1 cellular context compared by ENCODE assay signal in the genomic region with DNA sequence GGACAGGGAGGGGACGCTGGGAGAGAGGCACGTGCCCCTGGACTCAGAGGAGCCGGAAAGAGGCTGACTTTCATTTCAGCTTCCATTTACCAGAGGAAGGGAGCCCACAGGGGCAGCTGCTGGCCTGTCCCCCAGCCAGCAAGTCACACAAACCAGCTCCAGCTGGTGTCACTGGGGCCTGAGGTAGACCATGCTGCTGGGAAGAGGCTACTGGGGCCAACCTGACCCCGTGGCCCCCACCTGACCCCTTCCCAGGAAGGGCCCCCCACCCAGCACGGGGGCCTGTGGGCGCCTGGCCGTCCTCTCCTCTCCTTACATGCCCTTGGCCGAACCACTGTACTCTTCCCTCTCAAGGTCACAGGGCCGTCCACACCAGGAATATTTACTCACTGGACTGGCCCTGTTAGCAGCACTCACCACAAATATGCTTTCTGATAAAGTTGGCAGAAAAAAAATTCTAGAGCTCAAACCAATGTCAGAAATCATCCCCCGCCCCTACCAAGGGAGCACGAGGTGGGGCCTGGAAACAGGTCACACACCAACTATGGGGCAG.
A peak's percentile ranks its signal among the peaks of the same experiment; 100 is the strongest.
TF ChIP-seq lines count a peak whose summit lies in the region.

No MANE protein-coding gene starts in this region.

TF ChIP-seq in HepG2, 621 proteins besides CTCF, POLR2A, EP300 and RAD21 (continued from another document and continues in another):
- peak; percentile 55 for TF ChIP-seq ZNF574 (CRISPR knock-in tag; IDR thresholded peaks at IDR 0.05)
- no peak for TF ChIP-seq ZNF616 (CRISPR knock-in tag; IDR thresholded peaks at IDR 0.05; ENCODE audit: low read depth)
- TF ChIP-seq MAX (IDR thresholded peaks at IDR 0.05) = peak; percentile 63
- TF ChIP-seq CCDC6 (CRISPR knock-in tag; IDR thresholded peaks at IDR 0.05) = no peak; the same call in 1 of the 2 replicates
- TF ChIP-seq RBM22 (optimal IDR thresholded peaks at IDR 0.05; ENCODE audit: low read length) = peak; percentile 31
- no peak for TF ChIP-seq ZNF431 (CRISPR knock-in tag; IDR thresholded peaks at IDR 0.05; ENCODE audit: borderline replicate concordance, low read depth)
- no peak for TF ChIP-seq MATR3 (CRISPR knock-in tag; IDR thresholded peaks at IDR 0.05)
- TF ChIP-seq ZMYM3 (CRISPR knock-in tag; IDR thresholded peaks at IDR 0.05) = peak; percentile 46; the same call in 1 of the 2 replicates
- no peak for TF ChIP-seq E2F1 (CRISPR knock-in tag; IDR thresholded peaks at IDR 0.05)
- TF ChIP-seq, protein P1, sequence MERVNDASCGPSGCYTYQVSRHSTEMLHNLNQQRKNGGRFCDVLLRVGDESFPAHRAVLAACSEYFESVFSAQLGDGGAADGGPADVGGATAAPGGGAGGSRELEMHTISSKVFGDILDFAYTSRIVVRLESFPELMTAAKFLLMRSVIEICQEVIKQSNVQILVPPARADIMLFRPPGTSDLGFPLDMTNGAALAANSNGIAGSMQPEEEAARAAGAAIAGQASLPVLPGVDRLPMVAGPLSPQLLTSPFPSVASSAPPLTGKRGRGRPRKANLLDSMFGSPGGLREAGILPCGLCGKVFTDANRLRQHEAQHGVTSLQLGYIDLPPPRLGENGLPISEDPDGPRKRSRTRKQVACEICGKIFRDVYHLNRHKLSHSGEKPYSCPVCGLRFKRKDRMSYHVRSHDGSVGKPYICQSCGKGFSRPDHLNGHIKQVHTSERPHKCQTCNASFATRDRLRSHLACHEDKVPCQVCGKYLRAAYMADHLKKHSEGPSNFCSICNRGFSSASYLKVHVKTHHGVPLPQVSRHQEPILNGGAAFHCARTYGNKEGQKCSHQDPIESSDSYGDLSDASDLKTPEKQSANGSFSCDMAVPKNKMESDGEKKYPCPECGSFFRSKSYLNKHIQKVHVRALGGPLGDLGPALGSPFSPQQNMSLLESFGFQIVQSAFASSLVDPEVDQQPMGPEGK (CRISPR knock-in tag; IDR thresholded peaks at IDR 0.05) = peak; percentile 100
- TF ChIP-seq, protein P2, sequence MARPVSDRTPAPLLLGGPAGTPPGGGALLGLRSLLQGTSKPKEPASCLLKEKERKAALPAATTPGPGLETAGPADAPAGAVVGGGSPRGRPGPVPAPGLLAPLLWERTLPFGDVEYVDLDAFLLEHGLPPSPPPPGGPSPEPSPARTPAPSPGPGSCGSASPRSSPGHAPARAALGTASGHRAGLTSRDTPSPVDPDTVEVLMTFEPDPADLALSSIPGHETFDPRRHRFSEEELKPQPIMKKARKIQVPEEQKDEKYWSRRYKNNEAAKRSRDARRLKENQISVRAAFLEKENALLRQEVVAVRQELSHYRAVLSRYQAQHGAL (CRISPR knock-in tag; IDR thresholded peaks at IDR 0.05; ENCODE audit: not compliant biosample characterization) = no peak
- no peak for TF ChIP-seq ELK4 (CRISPR knock-in tag; IDR thresholded peaks at IDR 0.05; ENCODE audit: borderline replicate concordance)
- peak; percentile 55; the same call in 1 of the 2 replicates for TF ChIP-seq FOXK1 (CRISPR knock-in tag; IDR thresholded peaks at IDR 0.05; ENCODE audit: borderline replicate concordance, low read depth)
- TF ChIP-seq MYC (CRISPR knock-in tag; IDR thresholded peaks at IDR 0.05; ENCODE audit: borderline replicate concordance) = peak; percentile 51; the same call in 1 of the 2 replicates
- TF ChIP-seq ZNF230 (CRISPR knock-in tag; IDR thresholded peaks at IDR 0.05) = no peak
- TF ChIP-seq, protein P3, sequence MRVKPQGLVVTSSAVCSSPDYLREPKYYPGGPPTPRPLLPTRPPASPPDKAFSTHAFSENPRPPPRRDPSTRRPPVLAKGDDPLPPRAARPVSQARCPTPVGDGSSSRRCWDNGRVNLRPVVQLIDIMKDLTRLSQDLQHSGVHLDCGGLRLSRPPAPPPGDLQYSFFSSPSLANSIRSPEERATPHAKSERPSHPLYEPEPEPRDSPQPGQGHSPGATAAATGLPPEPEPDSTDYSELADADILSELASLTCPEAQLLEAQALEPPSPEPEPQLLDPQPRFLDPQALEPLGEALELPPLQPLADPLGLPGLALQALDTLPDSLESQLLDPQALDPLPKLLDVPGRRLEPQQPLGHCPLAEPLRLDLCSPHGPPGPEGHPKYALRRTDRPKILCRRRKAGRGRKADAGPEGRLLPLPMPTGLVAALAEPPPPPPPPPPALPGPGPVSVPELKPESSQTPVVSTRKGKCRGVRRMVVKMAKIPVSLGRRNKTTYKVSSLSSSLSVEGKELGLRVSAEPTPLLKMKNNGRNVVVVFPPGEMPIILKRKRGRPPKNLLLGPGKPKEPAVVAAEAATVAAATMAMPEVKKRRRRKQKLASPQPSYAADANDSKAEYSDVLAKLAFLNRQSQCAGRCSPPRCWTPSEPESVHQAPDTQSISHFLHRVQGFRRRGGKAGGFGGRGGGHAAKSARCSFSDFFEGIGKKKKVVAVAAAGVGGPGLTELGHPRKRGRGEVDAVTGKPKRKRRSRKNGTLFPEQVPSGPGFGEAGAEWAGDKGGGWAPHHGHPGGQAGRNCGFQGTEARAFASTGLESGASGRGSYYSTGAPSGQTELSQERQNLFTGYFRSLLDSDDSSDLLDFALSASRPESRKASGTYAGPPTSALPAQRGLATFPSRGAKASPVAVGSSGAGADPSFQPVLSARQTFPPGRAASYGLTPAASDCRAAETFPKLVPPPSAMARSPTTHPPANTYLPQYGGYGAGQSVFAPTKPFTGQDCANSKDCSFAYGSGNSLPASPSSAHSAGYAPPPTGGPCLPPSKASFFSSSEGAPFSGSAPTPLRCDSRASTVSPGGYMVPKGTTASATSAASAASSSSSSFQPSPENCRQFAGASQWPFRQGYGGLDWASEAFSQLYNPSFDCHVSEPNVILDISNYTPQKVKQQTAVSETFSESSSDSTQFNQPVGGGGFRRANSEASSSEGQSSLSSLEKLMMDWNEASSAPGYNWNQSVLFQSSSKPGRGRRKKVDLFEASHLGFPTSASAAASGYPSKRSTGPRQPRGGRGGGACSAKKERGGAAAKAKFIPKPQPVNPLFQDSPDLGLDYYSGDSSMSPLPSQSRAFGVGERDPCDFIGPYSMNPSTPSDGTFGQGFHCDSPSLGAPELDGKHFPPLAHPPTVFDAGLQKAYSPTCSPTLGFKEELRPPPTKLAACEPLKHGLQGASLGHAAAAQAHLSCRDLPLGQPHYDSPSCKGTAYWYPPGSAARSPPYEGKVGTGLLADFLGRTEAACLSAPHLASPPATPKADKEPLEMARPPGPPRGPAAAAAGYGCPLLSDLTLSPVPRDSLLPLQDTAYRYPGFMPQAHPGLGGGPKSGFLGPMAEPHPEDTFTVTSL (CRISPR knock-in tag; IDR thresholded peaks at IDR 0.05; ENCODE audit: borderline replicate concordance) = peak; percentile 37; the same call in 1 of the 2 replicates
- no peak for TF ChIP-seq CC2D1A (CRISPR knock-in tag; IDR thresholded peaks at IDR 0.05)
- TF ChIP-seq KLF13 (CRISPR knock-in tag; IDR thresholded peaks at IDR 0.05) = no peak
- no peak for TF ChIP-seq JUN (CRISPR knock-in tag; IDR thresholded peaks at IDR 0.05)
- no peak for TF ChIP-seq ZNF782 (CRISPR knock-in tag; IDR thresholded peaks at IDR 0.05; ENCODE audit: borderline replicate concordance)
- TF ChIP-seq, protein P4, sequence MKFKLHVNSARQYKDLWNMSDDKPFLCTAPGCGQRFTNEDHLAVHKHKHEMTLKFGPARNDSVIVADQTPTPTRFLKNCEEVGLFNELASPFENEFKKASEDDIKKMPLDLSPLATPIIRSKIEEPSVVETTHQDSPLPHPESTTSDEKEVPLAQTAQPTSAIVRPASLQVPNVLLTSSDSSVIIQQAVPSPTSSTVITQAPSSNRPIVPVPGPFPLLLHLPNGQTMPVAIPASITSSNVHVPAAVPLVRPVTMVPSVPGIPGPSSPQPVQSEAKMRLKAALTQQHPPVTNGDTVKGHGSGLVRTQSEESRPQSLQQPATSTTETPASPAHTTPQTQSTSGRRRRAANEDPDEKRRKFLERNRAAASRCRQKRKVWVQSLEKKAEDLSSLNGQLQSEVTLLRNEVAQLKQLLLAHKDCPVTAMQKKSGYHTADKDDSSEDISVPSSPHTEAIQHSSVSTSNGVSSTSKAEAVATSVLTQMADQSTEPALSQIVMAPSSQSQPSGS (CRISPR knock-in tag; IDR thresholded peaks at IDR 0.05) = peak; percentile 40; the same call in 1 of the 2 replicates
- TF ChIP-seq SRY (CRISPR knock-in tag; IDR thresholded peaks at IDR 0.05) = no peak
- no peak for TF ChIP-seq NFATC3 (CRISPR knock-in tag; IDR thresholded peaks at IDR 0.05)
- no peak for TF ChIP-seq PLRG1 (conservative IDR thresholded peaks at IDR 0.05)
- no peak for TF ChIP-seq ZFP90 (CRISPR knock-in tag; IDR thresholded peaks at IDR 0.05; ENCODE audit: borderline replicate concordance)
- no peak for TF ChIP-seq SOX6 (IDR thresholded peaks at IDR 0.05)
- TF ChIP-seq SOX6 (CRISPR knock-in tag; IDR thresholded peaks at IDR 0.05) = peak; percentile 72
- TF ChIP-seq BHLHE40 (IDR thresholded peaks at IDR 0.05; ENCODE audit: low read length) = peak; percentile 77; the same call in 1 of the 2 replicates
- TF ChIP-seq RBAK (CRISPR knock-in tag; IDR thresholded peaks at IDR 0.05) = no peak
- TF ChIP-seq SMYD3 (CRISPR knock-in tag; IDR thresholded peaks at IDR 0.05) = no peak
- peak; percentile 41; the same call in 1 of the 2 replicates for TF ChIP-seq SIX1 (CRISPR knock-in tag; IDR thresholded peaks at IDR 0.05; ENCODE audit: borderline replicate concordance)
- TF ChIP-seq, protein P5, sequence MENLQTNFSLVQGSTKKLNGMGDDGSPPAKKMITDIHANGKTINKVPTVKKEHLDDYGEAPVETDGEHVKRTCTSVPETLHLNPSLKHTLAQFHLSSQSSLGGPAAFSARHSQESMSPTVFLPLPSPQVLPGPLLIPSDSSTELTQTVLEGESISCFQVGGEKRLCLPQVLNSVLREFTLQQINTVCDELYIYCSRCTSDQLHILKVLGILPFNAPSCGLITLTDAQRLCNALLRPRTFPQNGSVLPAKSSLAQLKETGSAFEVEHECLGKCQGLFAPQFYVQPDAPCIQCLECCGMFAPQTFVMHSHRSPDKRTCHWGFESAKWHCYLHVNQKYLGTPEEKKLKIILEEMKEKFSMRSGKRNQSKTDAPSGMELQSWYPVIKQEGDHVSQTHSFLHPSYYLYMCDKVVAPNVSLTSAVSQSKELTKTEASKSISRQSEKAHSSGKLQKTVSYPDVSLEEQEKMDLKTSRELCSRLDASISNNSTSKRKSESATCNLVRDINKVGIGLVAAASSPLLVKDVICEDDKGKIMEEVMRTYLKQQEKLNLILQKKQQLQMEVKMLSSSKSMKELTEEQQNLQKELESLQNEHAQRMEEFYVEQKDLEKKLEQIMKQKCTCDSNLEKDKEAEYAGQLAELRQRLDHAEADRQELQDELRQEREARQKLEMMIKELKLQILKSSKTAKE (CRISPR knock-in tag; IDR thresholded peaks at IDR 0.05; ENCODE audit: borderline replicate concordance) = peak; percentile 89
- TF ChIP-seq, protein P6, sequence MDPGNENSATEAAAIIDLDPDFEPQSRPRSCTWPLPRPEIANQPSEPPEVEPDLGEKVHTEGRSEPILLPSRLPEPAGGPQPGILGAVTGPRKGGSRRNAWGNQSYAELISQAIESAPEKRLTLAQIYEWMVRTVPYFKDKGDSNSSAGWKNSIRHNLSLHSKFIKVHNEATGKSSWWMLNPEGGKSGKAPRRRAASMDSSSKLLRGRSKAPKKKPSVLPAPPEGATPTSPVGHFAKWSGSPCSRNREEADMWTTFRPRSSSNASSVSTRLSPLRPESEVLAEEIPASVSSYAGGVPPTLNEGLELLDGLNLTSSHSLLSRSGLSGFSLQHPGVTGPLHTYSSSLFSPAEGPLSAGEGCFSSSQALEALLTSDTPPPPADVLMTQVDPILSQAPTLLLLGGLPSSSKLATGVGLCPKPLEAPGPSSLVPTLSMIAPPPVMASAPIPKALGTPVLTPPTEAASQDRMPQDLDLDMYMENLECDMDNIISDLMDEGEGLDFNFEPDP (CRISPR knock-in tag; conservative IDR thresholded peaks at IDR 0.05) = no peak
- TF ChIP-seq, protein P7, sequence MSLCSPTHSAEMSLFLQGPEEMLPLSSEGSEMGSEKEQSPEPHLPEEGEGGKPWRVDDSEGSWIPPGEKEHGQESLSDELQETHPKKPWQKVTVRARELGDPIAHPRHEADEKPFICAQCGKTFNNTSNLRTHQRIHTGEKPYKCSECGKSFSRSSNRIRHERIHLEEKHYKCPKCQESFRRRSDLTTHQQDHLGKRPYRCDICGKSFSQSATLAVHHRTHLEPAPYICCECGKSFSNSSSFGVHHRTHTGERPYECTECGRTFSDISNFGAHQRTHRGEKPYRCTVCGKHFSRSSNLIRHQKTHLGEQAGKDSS (CRISPR knock-in tag; IDR thresholded peaks at IDR 0.05; ENCODE audit: borderline replicate concordance, low read depth) = no peak
- no peak for TF ChIP-seq ZC3H4 (CRISPR knock-in tag; IDR thresholded peaks at IDR 0.05; ENCODE audit: borderline replicate concordance)
- TF ChIP-seq SP5 (CRISPR knock-in tag; IDR thresholded peaks at IDR 0.05; ENCODE audit: borderline replicate concordance, low read depth) = no peak; the same call in 1 of the 2 replicates
